In the genomic region with DNA sequence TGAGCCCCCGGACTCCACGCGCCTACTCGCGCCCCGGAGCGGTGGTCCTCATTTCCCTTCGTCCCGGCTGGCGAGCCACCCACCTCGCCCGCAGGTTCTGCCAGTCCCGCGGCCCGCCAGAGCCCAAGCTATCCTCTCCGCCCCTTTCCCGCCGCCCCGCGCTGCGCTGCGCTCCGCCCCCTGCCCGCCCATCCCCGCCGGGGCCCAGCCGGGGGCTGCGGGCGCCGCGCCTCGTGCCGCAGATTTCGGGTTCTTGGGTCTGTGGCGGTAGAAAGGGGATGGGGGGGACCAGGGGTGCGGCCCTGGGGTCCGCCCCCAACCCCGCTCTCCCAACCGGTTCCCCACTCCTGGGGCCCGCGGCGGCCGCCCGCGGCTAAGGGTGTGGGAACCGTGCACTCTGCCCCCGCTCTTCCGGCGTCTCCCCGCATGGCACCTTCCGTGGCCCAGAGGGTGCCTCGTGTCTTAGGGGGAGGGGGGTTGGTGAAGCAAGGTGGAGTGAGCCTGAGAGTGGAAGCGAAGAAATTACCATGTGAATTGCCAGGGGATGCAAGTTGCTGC, we compare ENCODE assay signal across 8 cellular contexts.
DNase-seq lines count a peak whose midpoint lies in the region; ATAC-seq and TF ChIP-seq lines count a peak whose summit lies in the region.

No MANE protein-coding gene starts in this region.

- H3K4me1 Mint-ChIP-seq in IgD-negative memory B cell (peaks cover 0 to 8% (median 2%) of the 10 kb centered on the region in 3 donors), WTC11 (peaks cover 43% of the 10 kb centered on the region), chondrocyte (ENCODE audit: low read depth) (peaks cover 21% of the 10 kb centered on the region), memory B cell (peaks cover 6% of the 10 kb centered on the region)

- DNase-seq in Ammon's horn (ENCODE audit: low spot score) (peak; percentile 7), WTC11 (ENCODE audit: low spot score) (peak; percentile 66), chondrocyte (ENCODE audit: low spot score) (no peak), memory B cell (ENCODE audit: low spot score in 2 of 2) (no peak), occipital lobe (lab: John Stamatoyannopoulos, UW) (no peak)
- peak; percentile 26 for DNase-seq in stimulated activated CD8-positive, alpha-beta memory T cell treated with anti-CD3 and anti-CD28 coated beads, Interleukin-15, amount 100 ng/mL, for 24 hours (ENCODE audit: low read depth)

- H3K4me3 Mint-ChIP-seq in IgD-negative memory B cell (peak overlapping the region; percentile 73 to 92 (median 84)), WTC11 (peak overlapping the region; percentile 64), chondrocyte (ENCODE audit: unreplicated experiment) (peak overlapping the region; percentile 71), memory B cell (peak overlapping the region; percentile 72)

- no peaks in the 10 kb centered on the region for H3K36me3 Mint-ChIP-seq in IgD-negative memory B cell
- H3K36me3 Mint-ChIP-seq in WTC11: peaks cover 30% of the 10 kb centered on the region
- H3K36me3 Mint-ChIP-seq in chondrocyte (ENCODE audit: low read depth): no peaks in the 10 kb centered on the region
- no peaks in the 10 kb centered on the region for H3K36me3 Mint-ChIP-seq in memory B cell

- POLR2A ChIA-PET in WTC11 (lab: Charles Lee): interaction anchor here (0.7 to 1.1 kb wide), 2 partner anchors 58 to 381 kb away, joined by 3 to 4 read pairs; no protein-coding TSS in a partner anchor

- H3K27ac Mint-ChIP-seq in IgD-negative memory B cell: no peak overlapping the region
- H3K27ac Mint-ChIP-seq in WTC11: peak overlapping the region; percentile 74
- H3K27ac Mint-ChIP-seq in chondrocyte (ENCODE audit: unreplicated experiment): no peak overlapping the region
- H3K27ac Mint-ChIP-seq in memory B cell: no peak overlapping the region

- H3K27me3 Mint-ChIP-seq in IgD-negative memory B cell (peaks cover 18% of the 10 kb centered on the region), WTC11 (ENCODE audit: low read depth) (no peaks in the 10 kb centered on the region), chondrocyte (ENCODE audit: low read depth) (peaks cover 1% of the 10 kb centered on the region), memory B cell (peaks cover 5% of the 10 kb centered on the region)

- CTCF ChIA-PET in WTC11 (lab: Charles Lee): interaction anchor here (2.0 kb wide), 1 partner anchor 50 kb away, joined by 4 read pairs; no protein-coding TSS in a partner anchor

- ATAC-seq in WTC11 (peak; percentile 75), memory B cell (ENCODE audit: low read depth) (peak; percentile 63), GM18517 (IDR thresholded peaks at IDR 0.05; ENCODE audit: unreplicated experiment) (no peak)

- H3K9me3 Mint-ChIP-seq in IgD-negative memory B cell (no peaks in the 10 kb centered on the region), WTC11 (no peaks in the 10 kb centered on the region), chondrocyte (ENCODE audit: low read depth) (no peaks in the 10 kb centered on the region), memory B cell (no peaks in the 10 kb centered on the region)

- TF ChIP-seq CTCF in WTC11 (IDR thresholded peaks at IDR 0.05) (no peak), chondrocyte (IDR thresholded peaks at IDR 0.05) (no peak)

TF ChIP-seq in WTC11, 78 proteins besides CTCF, POLR2A, EP300 and RAD21:
- TF ChIP-seq TEAD1 (CRISPR knock-in tag; IDR thresholded peaks at IDR 0.05) (0 out of 2 replicates have a peak, but pooled peaks have one; percentile 36), ZNF423 (CRISPR knock-in tag; IDR thresholded peaks at IDR 0.05) (peak; percentile 94), TEAD4 (CRISPR knock-in tag; IDR thresholded peaks at IDR 0.05) (no peak), SP1 (CRISPR knock-in tag; conservative IDR thresholded peaks at IDR 0.05) (peak; percentile 42; the same call in 1 of the 2 replicates)
- TF ChIP-seq, protein P1, sequence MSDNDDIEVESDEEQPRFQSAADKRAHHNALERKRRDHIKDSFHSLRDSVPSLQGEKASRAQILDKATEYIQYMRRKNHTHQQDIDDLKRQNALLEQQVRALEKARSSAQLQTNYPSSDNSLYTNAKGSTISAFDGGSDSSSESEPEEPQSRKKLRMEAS (CRISPR knock-in tag; IDR thresholded peaks at IDR 0.05): peak; percentile 66; the same call in 1 of the 2 replicates
- TF ChIP-seq, protein P2, sequence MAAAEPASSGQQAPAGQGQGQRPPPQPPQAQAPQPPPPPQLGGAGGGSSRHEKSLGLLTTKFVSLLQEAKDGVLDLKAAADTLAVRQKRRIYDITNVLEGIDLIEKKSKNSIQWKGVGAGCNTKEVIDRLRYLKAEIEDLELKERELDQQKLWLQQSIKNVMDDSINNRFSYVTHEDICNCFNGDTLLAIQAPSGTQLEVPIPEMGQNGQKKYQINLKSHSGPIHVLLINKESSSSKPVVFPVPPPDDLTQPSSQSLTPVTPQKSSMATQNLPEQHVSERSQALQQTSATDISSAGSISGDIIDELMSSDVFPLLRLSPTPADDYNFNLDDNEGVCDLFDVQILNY (CRISPR knock-in tag; IDR thresholded peaks at IDR 0.05): peak; percentile 53; the same call in 1 of the 2 replicates
TF ChIP-seq in WTC11: peak in this region for 5.

Comparison
In these comparisons a context has a peak if more than half of its experiments do, and no peak if none do; other contexts are left out.
1. DNase-seq: peak in Ammon's horn (single experiment), WTC11 (single experiment) and stimulated activated CD8-positive, alpha-beta memory T cell treated with anti-CD3 and anti-CD28 coated beads, Interleukin-15, amount 100 ng/mL, for 24 hours (single experiment); none in chondrocyte (single experiment), memory B cell (0 of 2) and occipital lobe (single experiment).
2. Peak in every context shown above with its lines, with median percentiles within 50 percentile points of each other: H3K4me3 Mint-ChIP-seq.